10 cellular contexts compared by ENCODE assay signal in genomic region chr16:25093208-25094061, GRCh38. TPM values are rescaled to one million over a fixed set of nuclear protein-coding genes. Genes with fewer than 3 reads are reported as not detected.
A peak's percentile ranks its signal among the peaks of the same experiment; 100 is the strongest.
DNase-seq lines count a peak whose midpoint lies in the region; ATAC-seq and TF ChIP-seq lines count a peak whose summit lies in the region.
"Had no signal": no experiment of that assay in that cellular context is flagged by ENCODE, and none has a peak within 500 bp of the region (broad histone marks: within the 10 kb centered on the region; RNA-seq: fewer than 3 reads in every experiment).

No MANE protein-coding gene starts in this region.

- H3K27ac ChIP-seq in OCI-LY7 (ENCODE audit: low read depth, low read length, poor library complexity, severe bottlenecking) (peak overlapping the region; percentile 71), osteoblast (ENCODE audit: low read depth, low read length) (peak overlapping the region; percentile 67), uterus (no peak overlapping the region)
- H3K27ac ChIP-seq: VCaP had no signal

- no peak for DNase-seq in activated CD4-positive, CD25-positive, alpha-beta regulatory T cell treated with anti-CD3 and anti-CD28 coated beads, Interleukin-2, amount 50 U/mL, for 72 hours
- DNase-seq in OCI-LY7 (ENCODE audit: low spot score) = peak; percentile 59
- no peak for DNase-seq in osteoblast (ENCODE audit: insufficient read length, low spot score, missing footprints)
- no peak for DNase-seq in hypothalamus (lab: John Stamatoyannopoulos, UW)
- DNase-seq in uterus = no peak
- no peak for DNase-seq in SK-N-DZ (ENCODE audit: low spot score)
- DNase-seq: effector CD4-positive, alpha-beta T cell had no signal

- ATAC-seq in activated CD4-positive, CD25-positive, alpha-beta regulatory T cell treated with anti-CD3 and anti-CD28 coated beads, Interleukin-2, amount 50 U/mL, for 24 hours = peak; percentile 78 to 81
- ATAC-seq in HG02870 (IDR thresholded peaks at IDR 0.05; ENCODE audit: unreplicated experiment) = peak; percentile 73

- TF ChIP-seq CTCF in OCI-LY7 (conservative IDR thresholded peaks at IDR 0.05; ENCODE audit: low read length) (no peak), osteoblast (IDR thresholded peaks at IDR 0.05; ENCODE audit: extremely low read depth, low read depth, low read length) (no peak), uterus (IDR thresholded peaks at IDR 0.05) (no peak)

- no peaks in the 10 kb centered on the region for H3K9me2 ChIP-seq in OCI-LY7 (ENCODE audit: insufficient read depth, low read length)

- no peak for TF ChIP-seq POLR2A in uterus (IDR thresholded peaks at IDR 0.05)

- no peaks in the 10 kb centered on the region for H3K27me3 ChIP-seq in osteoblast (ENCODE audit: insufficient read depth, low read length)
- H3K27me3 ChIP-seq in uterus = no peaks in the 10 kb centered on the region

- H3K79me2 ChIP-seq in OCI-LY7 (ENCODE audit: insufficient read depth, low read depth, low read length) = no peaks in the 10 kb centered on the region
- H3K79me2 ChIP-seq in osteoblast (ENCODE audit: insufficient read depth, low read length) = no peaks in the 10 kb centered on the region

- H2AFZ ChIP-seq in OCI-LY7 (ENCODE audit: low read length) = peak overlapping the region; percentile 71; the same call in 1 of the 2 replicates
- no peak overlapping the region for H2AFZ ChIP-seq in osteoblast (ENCODE audit: low read length)

- H3K4me2 ChIP-seq in OCI-LY7 (ENCODE audit: low read length) = peak overlapping the region; percentile 37
- peak overlapping the region; percentile 62 for H3K4me2 ChIP-seq in osteoblast (ENCODE audit: insufficient read depth, low read length)

- CTCF ChIA-PET in OCI-LY7 (lab: Charles Lee; ENCODE audit: unreplicated experiment) = no interaction called here

- no TSS peak for BruUV-seq in OCI-LY7 (replicated peaks; lab: Mats Ljungman, UMichigan)

- POLR2A ChIA-PET in OCI-LY7 (lab: Charles Lee) = interaction anchor here (1.0 kb wide), 1 partner anchor 17 kb away, joined by 4 read pairs; no protein-coding TSS in a partner anchor

- H3K9me3 ChIP-seq in OCI-LY7 (ENCODE audit: low read length) (no peaks in the 10 kb centered on the region), osteoblast (ENCODE audit: low read depth, low read length) (no peaks in the 10 kb centered on the region), uterus (no peaks in the 10 kb centered on the region)

- intact Hi-C loops in OCI-LY7 (cut with micrococcal nuclease; ENCODE audit: unreplicated experiment) = no loop called here
- intact Hi-C loops in uterus (cut with DNase I; ENCODE audit: low total_unique reads) = no loop called here

- H4K20me1 ChIP-seq in OCI-LY7 (ENCODE audit: insufficient read depth, low read length) = no peaks in the 10 kb centered on the region
- H4K20me1 ChIP-seq in osteoblast (ENCODE audit: insufficient read depth, low read length) = no peaks in the 10 kb centered on the region

- 0 out of 2 replicates have a peak, but pooled peaks cover 5% of the 10 kb centered on the region for H3K36me3 ChIP-seq in OCI-LY7 (ENCODE audit: insufficient read depth, low read length)
- no peaks in the 10 kb centered on the region for H3K36me3 ChIP-seq in osteoblast (ENCODE audit: insufficient read depth, low read length)
- H3K36me3 ChIP-seq in uterus = no peaks in the 10 kb centered on the region

- peak overlapping the region; percentile 2 for H3K4me3 ChIP-seq in OCI-LY7 (ENCODE audit: low read depth, low read length, poor library complexity, severe bottlenecking)
- no peak overlapping the region for H3K4me3 ChIP-seq in osteoblast (ENCODE audit: insufficient read depth, low read length)
- no peak overlapping the region for H3K4me3 ChIP-seq in uterus

- H3K4me1 ChIP-seq in OCI-LY7 (ENCODE audit: insufficient read depth, low read length, poor library complexity, severe bottlenecking) (peaks cover 20% of the 10 kb centered on the region), osteoblast (ENCODE audit: insufficient read depth, low read length) (peaks cover 39% of the 10 kb centered on the region), uterus (no peaks in the 10 kb centered on the region)

RNA-seq across cellular contexts. Expression of gene LCMT1, which starts 18.1 kb away (rescaled TPM):
- total RNA-seq in OCI-LY7 (2014; rRNA removed; shearing (Covaris generic)) = 19.4 and 31.3 TPM in 2 replicates
- total RNA-seq in OCI-LY7 (2022) = 41.1 and 42.0 TPM in 2 replicates
- total RNA-seq in osteoblast = 35.5 and 39.5 TPM in 2 replicates
- total RNA-seq in uterus = 10 to 100 TPM; 33.7 to 39.8 (median 38.3) TPM
- 52.6 and 53.8 TPM in 2 replicates for polyA plus RNA-seq in SK-N-DZ (2014; cell fraction: cytosol; rRNA removed)
- 41.6 and 45.1 TPM in 2 replicates for polyA plus RNA-seq in SK-N-DZ (2014; cell fraction: nucleus; rRNA removed)

Comparison
In these comparisons a context has a peak if more than half of its experiments do, and no peak if none do; other contexts are left out.
1. H3K27ac ChIP-seq: peak in OCI-LY7 (single experiment) and osteoblast (single experiment); none in uterus (0 of 2).